Comparison of ENCODE assay signal across 11 cellular contexts in the genomic region with DNA sequence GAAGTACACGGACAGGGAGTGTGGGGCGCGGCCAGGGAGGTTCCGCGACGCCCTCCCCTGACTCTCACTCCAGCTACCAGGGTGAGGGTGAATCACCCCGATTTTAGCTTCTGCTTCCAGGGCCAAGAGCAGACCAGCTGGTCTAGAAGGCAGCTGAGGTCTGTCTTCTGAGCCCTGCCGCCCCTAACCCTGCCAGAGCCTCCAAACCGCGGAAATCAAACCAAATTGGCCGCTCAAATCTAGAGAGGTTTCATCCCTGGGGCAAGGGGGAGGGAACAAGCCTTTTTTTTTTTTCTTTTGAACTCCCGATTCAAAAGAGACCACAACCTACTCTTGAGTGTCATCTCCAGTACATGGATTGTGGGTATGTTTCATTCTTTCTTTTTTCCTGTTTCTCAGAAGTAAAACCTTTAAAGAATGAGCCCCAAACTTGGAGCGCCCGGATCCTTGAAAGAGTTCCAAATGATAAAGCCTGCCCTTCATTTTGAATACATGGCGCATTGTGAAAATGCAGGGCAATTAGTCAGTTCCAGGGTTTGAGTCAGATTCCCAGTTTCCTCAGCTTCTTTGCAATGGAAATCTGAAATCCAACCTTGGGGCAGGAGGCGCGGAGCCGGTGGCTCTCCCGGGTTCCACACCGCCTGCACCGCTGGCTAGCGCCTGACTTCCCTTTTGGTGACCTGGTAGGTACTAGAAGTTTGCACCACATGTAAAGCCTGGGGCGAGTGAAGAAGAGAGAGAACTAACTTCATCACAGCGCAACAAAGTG. TPM values are rescaled to one million over a fixed set of nuclear protein-coding genes. Genes with fewer than 3 reads are reported as not detected.
DNase-seq lines count a peak whose midpoint lies in the region; ATAC-seq and TF ChIP-seq lines count a peak whose summit lies in the region.
"Had no signal": no experiment of that assay in that cellular context is flagged by ENCODE, and none has a peak within 500 bp of the region (broad histone marks: within the 10 kb centered on the region; RNA-seq: fewer than 3 reads in every experiment).

No MANE protein-coding gene starts in this region.

- H3K4me2 ChIP-seq in mesenchymal stem cell (ENCODE audit: low read length, poor library complexity, severe bottlenecking): peak overlapping the region; percentile 44

- H4K91ac ChIP-seq in mesenchymal stem cell (ENCODE audit: low read length): no peak overlapping the region

- no peak overlapping the region for H2BK5ac ChIP-seq in mesenchymal stem cell (ENCODE audit: low read depth, low read length, poor library complexity, severe bottlenecking)

- no peak for TF ChIP-seq POLR2A in uterus (IDR thresholded peaks at IDR 0.05)

- H3K79me1 ChIP-seq in mesenchymal stem cell (replicated peaks; ENCODE audit: low read length, poor library complexity, severe bottlenecking): no peaks in the 10 kb centered on the region

- no peak overlapping the region for H3K14ac ChIP-seq in mesenchymal stem cell (ENCODE audit: low read length in 2 of 2)

- H3K36me3 Mint-ChIP-seq in endothelial cell (ENCODE audit: low read depth, unreplicated experiment): peaks cover 3% of the 10 kb centered on the region
- H3K36me3 Mint-ChIP-seq: CD4-positive, CD25-positive, alpha-beta regulatory T cell had no signal

- no peak overlapping the region for H2AFZ ChIP-seq in mesenchymal stem cell (ENCODE audit: low read depth, low read length)

- H3K27ac Mint-ChIP-seq in endothelial cell (ENCODE audit: unreplicated experiment): no peak overlapping the region

- H2BK12ac ChIP-seq in mesenchymal stem cell (ENCODE audit: low read length in 2 of 2): peak overlapping the region; percentile 45

- H3K4me1 Mint-ChIP-seq in endothelial cell (ENCODE audit: unreplicated experiment): peaks cover 58% of the 10 kb centered on the region

- ATAC-seq in Right ventricle myocardium inferior (no peak), GM21717 (IDR thresholded peaks at IDR 0.05; ENCODE audit: unreplicated experiment) (no peak)
- ATAC-seq: K562, pancreas had no signal

- H3K9me3 ChIP-seq in mesenchymal stem cell (ENCODE audit: control insufficient read depth, low read length) (no peaks in the 10 kb centered on the region), uterus (no peaks in the 10 kb centered on the region)
- H3K9me3 ChIP-seq: pancreas had no signal

- H3K27ac ChIP-seq in mesenchymal stem cell (ENCODE audit: low read length, poor library complexity, severe bottlenecking) (no peak overlapping the region), uterus (peak overlapping the region; percentile 12 to 17)
- H3K27ac ChIP-seq: pancreas had no signal

- peak overlapping the region; percentile 81 for H3K9ac ChIP-seq in mesenchymal stem cell (ENCODE audit: low read length)

- H3K27me3 Mint-ChIP-seq in endothelial cell (ENCODE audit: unreplicated experiment): peaks cover 25% of the 10 kb centered on the region

- H3K4ac ChIP-seq in mesenchymal stem cell (ENCODE audit: low read depth in 1 of 2, low read length in 2 of 2): peak overlapping the region in 1 of 2 experiments; percentile 19

- peak overlapping the region; percentile 29 for H4K8ac ChIP-seq in mesenchymal stem cell (ENCODE audit: low read length)

- H2BK15ac ChIP-seq in mesenchymal stem cell (ENCODE audit: low read depth, poor library complexity, severe bottlenecking): no peak overlapping the region

- no peaks in the 10 kb centered on the region for H3K9me3 Mint-ChIP-seq in endothelial cell (ENCODE audit: unreplicated experiment)
- H3K9me3 Mint-ChIP-seq: CD4-positive, CD25-positive, alpha-beta regulatory T cell had no signal

- H3K4me3 ChIP-seq in mesenchymal stem cell (ENCODE audit: insufficient read depth in 1 of 2, low read depth in 1 of 2, low read length in 2 of 2): peak overlapping the region in 1 of 2 experiments; percentile 66
- peak overlapping the region in 1 of 2 donors; percentile 10 for H3K4me3 ChIP-seq in uterus
- H3K4me3 ChIP-seq: K562 had no signal

- DNase-seq in Right ventricle myocardium inferior (ENCODE audit: missing footprints) (peak; percentile 69), cardiac septum (ENCODE audit: low spot score) (no peak), endothelial cell (ENCODE audit: low spot score) (no peak), mesenchymal stem cell (peak; percentile 60), uterus (no peak), GOT3 (lab: John Stamatoyannopoulos, UW) (no peak)
- DNase-seq in activated CD8-positive, alpha-beta memory T cell treated with anti-CD3 and anti-CD28 coated beads, Interleukin-2, amount 50 U/mL, for 48 hours: no peak
- DNase-seq: CD4-positive, CD25-positive, alpha-beta regulatory T cell had no signal

- intact Hi-C loops in Right ventricle myocardium inferior (cut with DNase I): no loop called here
- intact Hi-C loops in cardiac septum (cut with DNase I): no loop called here
- intact Hi-C loops in uterus (cut with DNase I; ENCODE audit: low total_unique reads): loop anchor here (10.0 kb wide), 1 partner anchor 110 kb away; no protein-coding TSS in a partner anchor

- peak overlapping the region in 1 of 2 experiments; percentile 76 for H3K18ac ChIP-seq in mesenchymal stem cell (ENCODE audit: low read depth in 1 of 2, low read length in 2 of 2)

- H3K4me3 Mint-ChIP-seq in endothelial cell (ENCODE audit: unreplicated experiment): peak overlapping the region; percentile 83

- H3K27me3 ChIP-seq in mesenchymal stem cell (ENCODE audit: control insufficient read depth in 1 of 2, insufficient read depth in 1 of 2, low read length in 2 of 2) (peaks cover 0 to 63% of the 10 kb centered on the region in 2 experiments), uterus (no peaks in the 10 kb centered on the region)

- WGBS in mesenchymal stem cell: under 1% methylated on average over 18 of the region's 24 CpGs

- no peak for TF ChIP-seq CTCF in endothelial cell (IDR thresholded peaks at IDR 0.05; ENCODE audit: unreplicated experiment)
- TF ChIP-seq CTCF in uterus (IDR thresholded peaks at IDR 0.05): no peak

- H3K36me3 ChIP-seq in mesenchymal stem cell (ENCODE audit: control insufficient read depth in 1 of 2, insufficient read depth in 2 of 2, low read depth in 1 of 2, low read length in 2 of 2): no peaks in the 10 kb centered on the region
- no peaks in the 10 kb centered on the region for H3K36me3 ChIP-seq in uterus
- H3K36me3 ChIP-seq: pancreas had no signal

- H3K4me1 ChIP-seq in mesenchymal stem cell (ENCODE audit: control insufficient read depth, insufficient read depth, low read depth, low read length): peaks cover 43% of the 10 kb centered on the region
- peaks cover 0 to 12% of the 10 kb centered on the region in 2 donors for H3K4me1 ChIP-seq in uterus

- H2AK5ac ChIP-seq in mesenchymal stem cell (ENCODE audit: low read length, severe bottlenecking): no peak overlapping the region

- H2BK120ac ChIP-seq in mesenchymal stem cell (ENCODE audit: low read depth, low read length): no peak overlapping the region

- no peak overlapping the region for H3K23ac ChIP-seq in mesenchymal stem cell (ENCODE audit: low read length in 2 of 2)

RNA-seq across cellular contexts. Expression of a gene that starts 16.5 kb away (rescaled TPM):
- total RNA-seq in Right ventricle myocardium inferior (8.4 TPM), cardiac septum (15.7 TPM), endothelial cell (ENCODE audit: unreplicated experiment) (17.7 TPM), uterus (10 to 100 TPM in 3 of 4 donors, 1 to 10 TPM in 1; 9.1 to 34.0 (median 12.0) TPM)
- 5.1 TPM for polyA plus RNA-seq in mesenchymal stem cell (2013, experiment 1 of 2)
- 4.5 TPM for polyA plus RNA-seq in mesenchymal stem cell (2013, experiment 2 of 2)

Comparison
In these comparisons a context has a peak if more than half of its experiments do, and no peak if none do; other contexts are left out.
1. DNase-seq: peak in Right ventricle myocardium inferior (single experiment) and mesenchymal stem cell (single experiment); none in cardiac septum (single experiment), endothelial cell (single experiment), uterus (0 of 2), GOT3 (single experiment) and activated CD8-positive, alpha-beta memory T cell treated with anti-CD3 and anti-CD28 coated beads, Interleukin-2, amount 50 U/mL, for 48 hours (single experiment).